Comparison of ENCODE assay signal across 1 cellular context in genomic region chr4:39181905-39182638, GRCh38.
TF ChIP-seq lines count a peak whose summit lies in the region.

Gene WDR19, plus strand, starts transcription at chr4:39182529. Its CDS starts 29 bp downstream, at chr4:39182558.

TF ChIP-seq in K562, 482 proteins besides CTCF, POLR2A, EP300 and RAD21 (continued from another document):
- TF ChIP-seq ZBTB40 (IDR thresholded peaks at IDR 0.05) = peak; percentile 60; the same call in 1 of the 2 replicates
- no peak for TF ChIP-seq ZBTB40 (CRISPR knock-in tag; IDR thresholded peaks at IDR 0.05)
- TF ChIP-seq ATF6 (CRISPR knock-in tag; IDR thresholded peaks at IDR 0.05) = peak; percentile 30; the same call in 1 of the 2 replicates
- TF ChIP-seq SMARCA4 (IDR thresholded peaks at IDR 0.05) = peak; percentile 56; the same call in 1 of the 2 replicates
- TF ChIP-seq BACH1 (tag; IDR thresholded peaks at IDR 0.05) = no peak
- TF ChIP-seq NFIX (CRISPR knock-in tag; IDR thresholded peaks at IDR 0.05; ENCODE audit: low read depth) = no peak
- no peak for TF ChIP-seq KDM4B (IDR thresholded peaks at IDR 0.05; ENCODE audit: borderline replicate concordance in 2 of 2, low read depth in 1 of 2)
- peak; percentile 82 for TF ChIP-seq CXXC5 (CRISPR knock-in tag; IDR thresholded peaks at IDR 0.05)
- no peak for TF ChIP-seq HMG20A (CRISPR knock-in tag; conservative IDR thresholded peaks at IDR 0.05)
- TF ChIP-seq PRPF4 (IDR thresholded peaks at IDR 0.05; ENCODE audit: insufficient read depth, low read depth, low read length, poor library complexity, severe bottlenecking) = no peak
- TF ChIP-seq C11orf30 (IDR thresholded peaks at IDR 0.05; ENCODE audit: low read depth) = peak; percentile 73
- TF ChIP-seq TAF1 (IDR thresholded peaks at IDR 0.05; ENCODE audit: control insufficient read depth, extremely low read depth, insufficient read depth, low read length, severe bottlenecking) = peak; percentile 39
- TF ChIP-seq CREB3L1 (IDR thresholded peaks at IDR 0.05; ENCODE audit: borderline replicate concordance, low read depth) = peak; percentile 38; the same call in 1 of the 2 replicates
- TF ChIP-seq RBM34 (IDR thresholded peaks at IDR 0.05; ENCODE audit: borderline replicate concordance, insufficient read depth, low read length) = no peak
- TF ChIP-seq L3MBTL2 (IDR thresholded peaks at IDR 0.05) = peak; percentile 95
- no peak for TF ChIP-seq MED1 (CRISPR knock-in tag; IDR thresholded peaks at IDR 0.05; ENCODE audit: borderline replicate concordance)
- peak; percentile 85 for TF ChIP-seq JUND (IDR thresholded peaks at IDR 0.05; ENCODE audit: borderline replicate concordance, low read depth, low read length)
- peak; percentile 70; the same call in 2 of the 3 replicates for TF ChIP-seq JUND (tag; IDR thresholded peaks at IDR 0.05; ENCODE audit: borderline replicate concordance, low read depth, low read length)
- TF ChIP-seq SUPT5H (IDR thresholded peaks at IDR 0.05) = peak; percentile 53; the same call in 1 of the 2 replicates
- no peak for TF ChIP-seq POU5F1 (IDR thresholded peaks at IDR 0.05; ENCODE audit: borderline replicate concordance, low read depth, low read length, partially characterized antibody)
- no peak for TF ChIP-seq NKRF (IDR thresholded peaks at IDR 0.05; ENCODE audit: borderline replicate concordance)
- peak; percentile 66 to 86; a peak in 3 of 4 replicates for TF ChIP-seq MAZ (CRISPR knock-in tag; conservative IDR thresholded peaks at IDR 0.05 in 1 of 2, IDR thresholded peaks at IDR 0.05 in 1 of 2)
- TF ChIP-seq MBD2 (IDR thresholded peaks at IDR 0.05; ENCODE audit: borderline replicate concordance, low read depth) = peak; percentile 60; the same call in 1 of the 2 replicates
- no peak for TF ChIP-seq IRF9 (tag; IDR thresholded peaks at IDR 0.05)
- TF ChIP-seq ZNF316 (IDR thresholded peaks at IDR 0.05) = peak; percentile 55; the same call in 1 of the 2 replicates
- TF ChIP-seq FOXA3 (CRISPR knock-in tag; conservative IDR thresholded peaks at IDR 0.05 in 1 of 2, IDR thresholded peaks at IDR 0.05 in 1 of 2) = 0 out of 4 replicates have a peak, but pooled peaks of 1 of the 2 experiments have one; percentile 25
- TF ChIP-seq CHD1 (IDR thresholded peaks at IDR 0.05; ENCODE audit: low read length) = no peak
- peak; percentile 91 for TF ChIP-seq CHD2 (IDR thresholded peaks at IDR 0.05; ENCODE audit: low read depth, low read length)
TF ChIP-seq in K562: peak in this region for 84.
